ENCODE assay signal across 10 cellular contexts in the genomic region with DNA sequence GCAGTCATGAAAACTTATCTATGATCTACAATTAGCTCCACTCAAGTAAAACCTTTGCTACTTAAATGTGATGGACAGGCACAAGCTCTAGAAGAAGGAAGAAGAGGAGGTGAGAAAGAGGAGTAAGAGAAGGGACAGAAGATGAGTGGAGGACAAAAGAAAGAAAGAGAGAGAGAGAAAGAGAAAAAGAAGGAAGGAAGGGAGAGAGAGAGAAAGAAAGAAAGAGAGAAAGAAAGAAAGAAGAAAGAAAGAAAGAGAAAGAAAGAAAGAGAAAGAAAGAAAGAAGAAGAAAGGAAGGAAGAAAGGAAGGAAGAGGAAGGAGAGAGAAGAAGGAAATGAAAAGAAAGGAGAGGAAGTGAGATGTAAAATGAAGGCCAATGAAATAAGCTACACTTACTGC. TPM values are rescaled to one million over a fixed set of nuclear protein-coding genes. Genes with fewer than 3 reads are reported as not detected.
"Had no signal": no experiment of that assay in that cellular context is flagged by ENCODE, and none has a peak within 500 bp of the region (broad histone marks: within the 10 kb centered on the region; RNA-seq: fewer than 3 reads in every experiment).

No MANE protein-coding gene starts in this region.

- ATAC-seq: HepG2 had no signal

- DNase-seq: IMR-90, KBM-7, KG1 had no signal

- H3K4me2 ChIP-seq: KMS-11 had no signal

- H3K27ac Mint-ChIP-seq: IgD-negative memory B cell had no signal

- FAIRE-seq: HepG2, HTR-8/SVneo had no signal

- H3K27ac ChIP-seq: HL-60, KMS-11 had no signal

- H3K36me3 Mint-ChIP-seq: IgD-negative memory B cell had no signal

- H3K4me3 Mint-ChIP-seq: IgD-negative memory B cell had no signal

- H3K9ac ChIP-seq: KMS-11 had no signal

- H3K9me3 Mint-ChIP-seq: IgD-negative memory B cell had no signal

RNA-seq across cellular contexts. Expression of a gene that starts 2.2 kb away (rescaled TPM):
- total RNA-seq: HepG2, HT-29, HT1080, IMR-90 had no signal
- polyA plus RNA-seq: HepG2, IgD-negative memory B cell, IMR-90 had no signal

RNA-seq across cellular contexts. Expression of a gene that starts 3.6 kb away (rescaled TPM):
- total RNA-seq: HepG2, HT-29, HT1080, IMR-90 had no signal
- polyA plus RNA-seq: HepG2, IgD-negative memory B cell, IMR-90 had no signal

RNA-seq across cellular contexts. Expression of a gene that starts 7.7 kb away (rescaled TPM):
- total RNA-seq: HepG2, HT-29, HT1080, IMR-90 had no signal
- polyA plus RNA-seq: HepG2, IgD-negative memory B cell, IMR-90 had no signal

RNA-seq across cellular contexts. Expression of a gene that starts 19.4 kb away (rescaled TPM):
- total RNA-seq: HepG2, HT-29, HT1080, IMR-90 had no signal
- polyA plus RNA-seq: HepG2, IgD-negative memory B cell, IMR-90 had no signal

RNA-seq across cellular contexts. Expression of a gene that starts 25.1 kb away (rescaled TPM):
- total RNA-seq: HepG2, HT-29, HT1080, IMR-90 had no signal
- polyA plus RNA-seq: HepG2, IgD-negative memory B cell, IMR-90 had no signal
